In genomic region chr5:173895766-173896165, GRCh38 we compare ENCODE assay signal across 1 cellular context.
TF ChIP-seq lines count a peak whose summit lies in the region.

No MANE protein-coding gene starts in this region.

TF ChIP-seq in GM23338, 12 proteins besides CTCF, POLR2A, EP300 and RAD21 (continued from another document):
- no peak for TF ChIP-seq ZNF462 (CRISPR knock-in tag; IDR thresholded peaks at IDR 0.05)
- TF ChIP-seq ZNF331 (CRISPR knock-in tag; IDR thresholded peaks at IDR 0.05; ENCODE audit: low read depth) = no peak
- TF ChIP-seq NANOG (IDR thresholded peaks at IDR 0.05; ENCODE audit: borderline replicate concordance) = no peak
- TF ChIP-seq POLR2AphosphoS5 (IDR thresholded peaks at IDR 0.05; ENCODE audit: low read depth) = no peak
- no peak for TF ChIP-seq REST (IDR thresholded peaks at IDR 0.05; ENCODE audit: unreplicated experiment)
- TF ChIP-seq ZNF114 (CRISPR knock-in tag; IDR thresholded peaks at IDR 0.05) = no peak
- no peak for TF ChIP-seq ETS1 (IDR thresholded peaks at IDR 0.05)
- no peak for TF ChIP-seq EZH2 (IDR thresholded peaks at IDR 0.05; ENCODE audit: low read depth, unreplicated experiment)
- no peak for TF ChIP-seq STAT1 (IDR thresholded peaks at IDR 0.05; ENCODE audit: unreplicated experiment)
